In the genomic region with DNA sequence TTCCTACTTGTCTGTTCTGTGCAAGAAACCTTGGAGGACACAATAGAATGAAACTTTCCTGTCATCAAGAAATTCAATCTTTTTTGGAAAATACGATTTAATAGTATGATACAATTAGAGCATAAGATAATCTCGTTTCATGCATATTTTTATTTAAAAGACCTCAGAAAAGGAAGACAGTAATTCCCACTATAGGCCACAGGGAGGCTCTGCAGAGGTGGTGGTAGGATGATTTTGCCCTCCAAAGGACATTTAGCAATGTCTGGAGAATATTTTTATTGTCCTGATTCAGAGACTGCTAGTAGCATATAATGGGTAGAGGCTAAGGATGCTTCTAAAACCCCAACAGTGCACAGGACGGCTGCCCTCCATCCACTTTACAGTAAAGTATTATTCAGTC, we compare ENCODE assay signal across 10 cellular contexts.
DNase-seq lines count a peak whose midpoint lies in the region; TF ChIP-seq lines count a peak whose summit lies in the region.
"Had no signal": no experiment of that assay in that cellular context is flagged by ENCODE, and none has a peak within 500 bp of the region (broad histone marks: within the 10 kb centered on the region; RNA-seq: fewer than 3 reads in every experiment).

No MANE protein-coding gene starts in this region.

- no peak overlapping the region for H3K4me3 Mint-ChIP-seq in MCF 10A (ENCODE audit: unreplicated experiment)
- H3K4me3 Mint-ChIP-seq: activated CD8-positive, alpha-beta memory T cell treated with anti-CD3 and anti-CD28 coated beads, Interleukin-2, amount 10 ng/mL, durations not matched to agents 7 days and 5 days had no signal

- no peak overlapping the region for H3K4me3 ChIP-seq in breast epithelium
- no peak overlapping the region for H3K4me3 ChIP-seq in epithelial cell of esophagus (ENCODE audit: low read length)
- no peak overlapping the region for H3K4me3 ChIP-seq in testis

- H3K27me3 ChIP-seq in breast epithelium (peaks cover 0 to 31% of the 10 kb centered on the region in 2 donors), testis (no peaks in the 10 kb centered on the region)

- H3K9me3 ChIP-seq in breast epithelium (no peaks in the 10 kb centered on the region), testis (no peaks in the 10 kb centered on the region)

- POLR2A ChIA-PET in MCF 10A (lab: Yijun Ruan, JAX) = no interaction called here

- TF ChIP-seq POLR2A in breast epithelium (IDR thresholded peaks at IDR 0.05) (no peak), testis (IDR thresholded peaks at IDR 0.05) (no peak)

- peaks cover 57% of the 10 kb centered on the region for H3K27me3 Mint-ChIP-seq in MCF 10A (ENCODE audit: insufficient read depth, unreplicated experiment)
- H3K27me3 Mint-ChIP-seq: activated CD8-positive, alpha-beta memory T cell treated with anti-CD3 and anti-CD28 coated beads, Interleukin-2, amount 10 ng/mL, durations not matched to agents 7 days and 5 days had no signal

- DNase-seq in MCF 10A (ENCODE audit: unreplicated experiment) (peak; percentile 22), breast epithelium (ENCODE audit: low spot score in 2 of 2) (no peak), NCI-H82 treated with DMSO at 0.1 percent for 48 hours (lab: John Stamatoyannopoulos, UW; ENCODE audit: unreplicated experiment) (peak; percentile 3), epithelial cell of esophagus (ENCODE audit: low read depth) (peak; percentile 17), testis (peak; percentile 13), T1000 (lab: John Stamatoyannopoulos, UW) (no peak), germinal center (ENCODE audit: low spot score) (no peak), activated T-cell treated with anti-CD3 and anti-CD28 coated beads for 4 hours (no peak)
- DNase-seq: activated CD8-positive, alpha-beta memory T cell treated with anti-CD3 and anti-CD28 coated beads, Interleukin-2, amount 10 ng/mL, durations not matched to agents 7 days and 5 days; RPMI8226 had no signal

- H3K4me1 Mint-ChIP-seq in MCF 10A (ENCODE audit: insufficient read depth, unreplicated experiment) = no peaks in the 10 kb centered on the region

- H3K27ac ChIP-seq in breast epithelium (no peak overlapping the region), testis (no peak overlapping the region)

- no peaks in the 10 kb centered on the region for H3K36me3 ChIP-seq in breast epithelium
- no peaks in the 10 kb centered on the region for H3K36me3 ChIP-seq in testis (ENCODE audit: low read depth, missing control alignments)

- H3K4me1 ChIP-seq in breast epithelium (no peaks in the 10 kb centered on the region), testis (no peaks in the 10 kb centered on the region)

- H3K9me3 Mint-ChIP-seq in MCF 10A (ENCODE audit: unreplicated experiment) = no peaks in the 10 kb centered on the region

- peaks cover 41% of the 10 kb centered on the region for H3K36me3 Mint-ChIP-seq in MCF 10A (ENCODE audit: insufficient read depth, unreplicated experiment)
- H3K36me3 Mint-ChIP-seq: activated CD8-positive, alpha-beta memory T cell treated with anti-CD3 and anti-CD28 coated beads, Interleukin-2, amount 10 ng/mL, durations not matched to agents 7 days and 5 days had no signal

- CTCF ChIA-PET in MCF 10A (lab: Yijun Ruan, JAX) = interaction anchor here (0.7 to 1.7 kb wide), 2 partner anchors 80 to 318 kb away, joined by 3 to 7 read pairs; no protein-coding TSS in a partner anchor

- no peak overlapping the region for H3K27ac Mint-ChIP-seq in MCF 10A (ENCODE audit: low read depth, unreplicated experiment)
- H3K27ac Mint-ChIP-seq: activated CD8-positive, alpha-beta memory T cell treated with anti-CD3 and anti-CD28 coated beads, Interleukin-2, amount 10 ng/mL, durations not matched to agents 7 days and 5 days had no signal

- TF ChIP-seq CTCF in MCF 10A (IDR thresholded peaks at IDR 0.05; ENCODE audit: unreplicated experiment) (peak; percentile 39), breast epithelium (IDR thresholded peaks at IDR 0.05) (no peak), epithelial cell of esophagus (IDR thresholded peaks at IDR 0.05; ENCODE audit: insufficient read depth, low read depth, low read length, missing control alignments) (peak; percentile 46), testis (IDR thresholded peaks at IDR 0.05) (peak in 2 of 3 experiments; percentile 15 to 21)

- no TSS peak for BruUV-seq in MCF 10A (replicated peaks; lab: Mats Ljungman, UMichigan)

- WGBS in testis, 2 donors = 59 to 67% methylated on average over 3 of the region's 3 CpGs

- intact Hi-C loops in MCF 10A (cut with micrococcal nuclease) (loop anchor here (1.0 kb wide), 1 partner anchor 80 kb away; no protein-coding TSS in a partner anchor), breast epithelium (cut with DNase I; ENCODE audit: low total_unique reads) (no loop called here), testis (cut with DNase I; ENCODE audit: low total_unique reads) (no loop called here)

Comparison
In these comparisons a context has a peak if more than half of its experiments do, and no peak if none do; other contexts are left out.
1. DNase-seq: peak in MCF 10A (single experiment), NCI-H82 treated with DMSO at 0.1 percent for 48 hours (single experiment), epithelial cell of esophagus (single experiment) and testis (single experiment); none in breast epithelium (0 of 2), T1000 (single experiment), germinal center (single experiment) and activated T-cell treated with anti-CD3 and anti-CD28 coated beads for 4 hours (single experiment).
2. CTCF ChIP-seq: peak in MCF 10A (single experiment), epithelial cell of esophagus (single experiment) and testis (2 of 3); none in breast epithelium (0 of 3).